ENCODE assay signal across 11 cellular contexts in the genomic region with DNA sequence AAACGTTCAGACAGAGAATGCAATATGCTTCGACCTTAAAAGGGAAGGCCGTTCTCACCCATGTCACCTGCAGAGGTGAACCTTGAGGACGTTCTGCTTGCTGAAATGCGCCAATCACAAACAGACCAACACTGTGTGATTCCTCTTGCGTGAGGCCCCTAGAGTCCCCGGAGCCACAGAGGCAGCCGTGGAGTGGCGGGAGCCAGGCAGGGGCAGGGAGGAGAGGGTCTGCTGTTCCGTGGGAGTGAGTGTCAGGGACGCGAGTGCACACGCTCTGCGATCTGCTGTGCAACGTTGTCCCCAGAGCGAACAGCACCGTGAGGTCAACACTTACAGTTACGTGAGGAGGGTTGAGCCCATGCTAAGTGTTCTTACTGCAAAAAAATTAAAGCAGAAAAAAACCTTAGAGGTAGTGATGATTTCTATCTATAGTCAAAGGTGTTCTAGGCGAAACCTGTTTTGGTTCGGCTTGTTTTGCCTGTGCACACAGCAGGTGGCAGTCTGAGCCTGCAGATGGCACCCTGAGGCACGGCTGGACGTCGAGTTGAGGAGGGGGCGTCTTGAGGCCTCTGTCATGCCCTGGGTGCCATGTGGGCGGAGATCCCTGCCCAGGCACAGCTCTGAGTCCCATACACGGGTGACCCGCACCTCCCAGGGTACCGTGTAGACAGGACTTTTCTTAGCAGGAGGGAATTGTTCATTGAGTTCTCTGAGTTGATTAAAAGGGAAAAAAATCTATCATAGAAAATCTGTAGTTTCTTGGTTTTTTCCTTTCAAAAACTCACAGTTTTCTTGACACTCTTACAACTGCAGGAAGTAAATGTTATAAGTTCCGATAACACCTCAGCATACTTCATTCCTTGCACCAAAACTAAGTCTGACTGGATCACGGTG.
DNase-seq lines count a peak whose midpoint lies in the region; ATAC-seq, FAIRE-seq and TF ChIP-seq lines count a peak whose summit lies in the region.
"Had no signal": no experiment of that assay in that cellular context is flagged by ENCODE, and none has a peak within 500 bp of the region (broad histone marks: within the 10 kb centered on the region; RNA-seq: fewer than 3 reads in every experiment).

No MANE protein-coding gene starts in this region.

- H4K8ac ChIP-seq in mesendoderm (ENCODE audit: low read depth, low read length): no peak overlapping the region

- H3K9me3 ChIP-seq in heart left ventricle: no peaks in the 10 kb centered on the region

- DNase-seq in heart left ventricle: peak in 1 of 5 donors; percentile 15
- no peak for DNase-seq in Right ventricle myocardium superior
- DNase-seq in bronchial epithelial cell (ENCODE audit: low read depth): no peak
- DNase-seq in mesendoderm: peak; percentile 27
- no peak for DNase-seq in NCI-H2081 (lab: John Stamatoyannopoulos, UW)
- DNase-seq in GM13976 (ENCODE audit: low spot score): no peak
- DNase-seq: activated CD4-positive, alpha-beta T cell treated with anti-CD3 and anti-CD28 coated beads, Interleukin-2, amount 50 U/mL, for 1 hour; NCI-H2227 treated with DMSO at 0.1 percent for 48 hours had no signal

- H3K4me2 ChIP-seq in mesendoderm (ENCODE audit: low read length): no peak overlapping the region

- no peak overlapping the region for H2AK5ac ChIP-seq in mesendoderm (ENCODE audit: low read length)

- no peaks in the 10 kb centered on the region for H3K79me1 ChIP-seq in mesendoderm (ENCODE audit: low read length)

- H3K9ac ChIP-seq in mesendoderm (ENCODE audit: low read length): no peak overlapping the region

- no peak overlapping the region for H3K56ac ChIP-seq in mesendoderm (ENCODE audit: low read length)

- no peak overlapping the region for H3K18ac ChIP-seq in mesendoderm (ENCODE audit: low read length)

- no peak for FAIRE-seq in bronchial epithelial cell (lab: Jason Lieb, UNC)

- H3K36me3 ChIP-seq in heart left ventricle (no peaks in the 10 kb centered on the region), bronchial epithelial cell (ENCODE audit: control insufficient read depth, insufficient read depth, low read length) (no peaks in the 10 kb centered on the region), mesendoderm (ENCODE audit: control insufficient read depth, insufficient read depth, low read length) (no peaks in the 10 kb centered on the region)

- no peak overlapping the region for H3K27ac ChIP-seq in heart left ventricle
- no peak overlapping the region for H3K27ac ChIP-seq in mesendoderm (ENCODE audit: low read depth, low read length)

- ATAC-seq in heart left ventricle: peak in 2 of 4 donors; percentile 28 to 37
- ATAC-seq in Right ventricle myocardium superior (ENCODE audit: poor library complexity): no peak
- no peak for ATAC-seq in GM21528 (IDR thresholded peaks at IDR 0.05; ENCODE audit: low FRiP score, unreplicated experiment)
- no peak for ATAC-seq in GM19463 (IDR thresholded peaks at IDR 0.05; ENCODE audit: unreplicated experiment)
- ATAC-seq: CD8-positive, alpha-beta T cell had no signal

- no peak overlapping the region for H4K5ac ChIP-seq in mesendoderm (ENCODE audit: low read length)

- in situ Hi-C loops in GM13976 (cut with MboI; ENCODE audit: low sequenced_read_pairs, unreplicated experiment): no loop called here

- no peak for TF ChIP-seq POLR2A in heart left ventricle (IDR thresholded peaks at IDR 0.05)

- H3K27me3 ChIP-seq in heart left ventricle (peaks cover 0 to 39% (median 6%) of the 10 kb centered on the region in 9 donors), bronchial epithelial cell (ENCODE audit: control insufficient read depth, insufficient read depth, low read length) (no peaks in the 10 kb centered on the region), mesendoderm (ENCODE audit: insufficient read depth, low read length, poor library complexity) (no peaks in the 10 kb centered on the region)

- no peak overlapping the region for H3K4me3 ChIP-seq in heart left ventricle
- H3K4me3 ChIP-seq in bronchial epithelial cell (ENCODE audit: low read depth, low read length): no peak overlapping the region
- no peak overlapping the region for H3K4me3 ChIP-seq in mesendoderm (ENCODE audit: low read length)

- peak in 9 of 12 donors; percentile 6 to 57 (median 47) for TF ChIP-seq CTCF in heart left ventricle (IDR thresholded peaks at IDR 0.05)
- peak; percentile 45 for TF ChIP-seq CTCF in bronchial epithelial cell (IDR thresholded peaks at IDR 0.05; ENCODE audit: insufficient read depth, low read length, severe bottlenecking)
- TF ChIP-seq CTCF in GM13976 (IDR thresholded peaks at IDR 0.05; ENCODE audit: borderline replicate concordance, control extremely low read depth, extremely low read depth, insufficient read depth, missing control alignments): no peak

- 57 to 59% (median 58%) methylated on average over 30 of the region's 30 CpGs for WGBS in heart left ventricle, 4 donors
- no CpG with 5 or more reads among the region's 30 CpGs for WGBS in mesendoderm (ENCODE audit: extremely low coverage, insufficient coverage, low lambda C conversion rate)

- no peaks in the 10 kb centered on the region for H3K79me2 ChIP-seq in mesendoderm (ENCODE audit: control insufficient read depth, insufficient read depth, low read length)

- H3K23ac ChIP-seq in mesendoderm (ENCODE audit: low read length): no peak overlapping the region

- no peak overlapping the region for H2BK15ac ChIP-seq in mesendoderm (replicated peaks; ENCODE audit: low read depth)

- H3K4me1 ChIP-seq in heart left ventricle (peaks cover 0 to 4% (median 0%) of the 10 kb centered on the region in 12 donors), mesendoderm (ENCODE audit: control insufficient read depth, low read depth, low read length) (no peaks in the 10 kb centered on the region)

- no peak overlapping the region for H3K4ac ChIP-seq in mesendoderm (ENCODE audit: low read depth, low read length)

- intact Hi-C loops in heart left ventricle (cut with DNase I) (loop anchor here in 8 of 10 donors (2.0 to 10.0 kb wide), 7 partner anchors 194 to 732 kb away; no protein-coding TSS in a partner anchor), Right ventricle myocardium superior (cut with DNase I) (loop anchor here (5.0 to 10.0 kb wide), 2 partner anchors 207 to 734 kb away; no protein-coding TSS in a partner anchor)

- H2BK5ac ChIP-seq in mesendoderm (ENCODE audit: low read length): no peak overlapping the region

- no peak overlapping the region for H2BK120ac ChIP-seq in mesendoderm (ENCODE audit: low read depth, low read length)
